ENCODE assay signal across 19 cellular contexts in genomic region chr4:102143433-102143832, GRCh38.
A peak's percentile ranks its signal among the peaks of the same experiment; 100 is the strongest.
DNase-seq lines count a peak whose midpoint lies in the region; ATAC-seq and TF ChIP-seq lines count a peak whose summit lies in the region.
"Had no signal": no experiment of that assay in that cellular context is flagged by ENCODE, and none has a peak within 500 bp of the region (broad histone marks: within the 10 kb centered on the region; RNA-seq: fewer than 3 reads in every experiment).

No MANE protein-coding gene starts in this region.

- CTCF ChIA-PET in A673 (lab: Charles Lee): no interaction called here

- no peaks in the 10 kb centered on the region for H3K9me3 ChIP-seq in A673 (ENCODE audit: low read depth, low read length, poor library complexity, severe bottlenecking)
- H3K9me3 ChIP-seq: A549, SJCRH30 had no signal

- no peaks in the 10 kb centered on the region for H3K4me1 ChIP-seq in A673 (ENCODE audit: insufficient read depth, low read length, poor library complexity, severe bottlenecking)
- H3K4me1 ChIP-seq: SJCRH30 had no signal

- ATAC-seq in HG03457 (IDR thresholded peaks at IDR 0.05; ENCODE audit: unreplicated experiment): no peak
- ATAC-seq: A549, GM23338 had no signal

- H3K27ac ChIP-seq in A673 (ENCODE audit: low read depth, low read length, poor library complexity, severe bottlenecking): no peak overlapping the region
- H3K27ac ChIP-seq: A549, SJCRH30 had no signal

- POLR2A ChIA-PET in A673 (lab: Charles Lee; ENCODE audit: low non-redundant PET): no interaction called here

- no peaks in the 10 kb centered on the region for H3K36me3 ChIP-seq in A673 (ENCODE audit: insufficient read depth, low read length, poor library complexity, severe bottlenecking)
- H3K36me3 ChIP-seq: SJCRH30 had no signal

- peak; percentile 31 for DNase-seq in A673 (ENCODE audit: low spot score)
- peak; percentile 56 for DNase-seq in DMS 273 (lab: John Stamatoyannopoulos, UW; ENCODE audit: unreplicated experiment)
- peak; percentile 46 for DNase-seq in NCI-H69 (lab: John Stamatoyannopoulos, UW)
- DNase-seq in fibroblast of pulmonary artery (ENCODE audit: low read depth): peak; percentile 16
- DNase-seq in NK-92 treated with Interleukin-12 subunit alpha and Interleukin-12 subunit beta, amount 100 ng/mL, for 24 hours (lab: John Stamatoyannopoulos, UW): no peak
- no peak for DNase-seq in stimulated activated CD4-positive, alpha-beta T cell treated with anti-CD3 and anti-CD28 coated beads, Interleukin-4, amount 100 ng/mL, for 1 hour
- DNase-seq: CD4-positive, CD25-positive, alpha-beta regulatory T cell; DMS53; GF-D8; HCEC 1CT; KG1; NCI-H1105 treated with DMSO at 0.1 percent for 48 hours; NCI-H2029 treated with DMSO at 0.1 percent for 48 hours; OCI-M1; SJCRH30; SW 1271 had no signal

- BruUV-seq in A673 (replicated peaks; lab: Mats Ljungman, UMichigan): no TSS peak

- no peak overlapping the region for H3K4me3 ChIP-seq in A673 (ENCODE audit: low read depth, low read length, poor library complexity, severe bottlenecking)
- H3K4me3 ChIP-seq in fibroblast of pulmonary artery (replicated peaks; ENCODE audit: low read depth, low read length): no peak overlapping the region
- H3K4me3 ChIP-seq: A549, GM23338, SJCRH30 had no signal

- no peaks in the 10 kb centered on the region for H3K27me3 ChIP-seq in A673 (replicated peaks; ENCODE audit: insufficient read depth, low read depth, low read length, poor library complexity)
- H3K27me3 ChIP-seq: SJCRH30 had no signal

- TF ChIP-seq CTCF in A673 (conservative IDR thresholded peaks at IDR 0.05; ENCODE audit: low read depth, low read length) (no peak), fibroblast of pulmonary artery (IDR thresholded peaks at IDR 0.05; ENCODE audit: low read length, missing control alignments) (no peak)

- intact Hi-C loops in A673 (cut with micrococcal nuclease; ENCODE audit: unreplicated experiment): no loop called here

Comparison
In these comparisons a context has a peak if more than half of its experiments do, and no peak if none do; other contexts are left out.
1. DNase-seq: peak in A673 (single experiment), DMS 273 (single experiment), NCI-H69 (single experiment) and fibroblast of pulmonary artery (single experiment); none in NK-92 treated with Interleukin-12 subunit alpha and Interleukin-12 subunit beta, amount 100 ng/mL, for 24 hours (single experiment) and stimulated activated CD4-positive, alpha-beta T cell treated with anti-CD3 and anti-CD28 coated beads, Interleukin-4, amount 100 ng/mL, for 1 hour (single experiment).